8 cellular contexts compared by ENCODE assay signal in genomic region chr20:49166534-49167449, GRCh38. TPM values are rescaled to one million over a fixed set of nuclear protein-coding genes. Genes with fewer than 3 reads are reported as not detected.
DNase-seq lines count a peak whose midpoint lies in the region; ATAC-seq and TF ChIP-seq lines count a peak whose summit lies in the region.

No MANE protein-coding gene starts in this region.

- peaks cover 31% of the 10 kb centered on the region for H3K36me3 Mint-ChIP-seq in activated CD4-positive, alpha-beta T cell treated with anti-CD3 and anti-CD28 coated beads, Interleukin-2, amount 10 ng/mL, durations not matched to agents 7 days and 5 days (ENCODE audit: low read depth)
- H3K36me3 Mint-ChIP-seq in activated T-helper 2 cell treated with anti-CD3 and anti-CD28 coated beads, Interferon-gamma antibody, Interleukin-2, Interleukin-4, amounts not matched to agents 10 μg/mL and 5 μg/mL and 100 μg/mL, durations not matched to agents 14 hours and 24 hours and 36 hours (ENCODE audit: low read depth), result peaks cover 43% of the 10 kb centered on the region

- ATAC-seq in HG02759 (IDR thresholded peaks at IDR 0.05; ENCODE audit: unreplicated experiment), result peak; percentile 73
- ATAC-seq in stimulated activated naive CD8-positive, alpha-beta T cell treated with anti-CD3 and anti-CD28 coated beads, Interleukin-15, Interleukin-2, amounts not matched to agents 100 U/mL and 50 U/mL, for 24 hours, result peak; percentile 78
- ATAC-seq in esophagus mucosa, result no peak

- CTCF ChIA-PET in activated CD4-positive, alpha-beta T cell treated with anti-CD3 and anti-CD28 coated beads, Interleukin-2, amount 10 ng/mL, durations not matched to agents 7 days and 5 days (lab: Charles Lee), result interaction anchor here (0.6 to 5.0 kb wide), 6 partner anchors 11 to 131 kb away, joined by 3 to 35 read pairs (median 3); no protein-coding TSS in a partner anchor

- H3K4me1 Mint-ChIP-seq in activated CD4-positive, alpha-beta T cell treated with anti-CD3 and anti-CD28 coated beads, Interleukin-2, amount 10 ng/mL, durations not matched to agents 7 days and 5 days, result peaks cover 58% of the 10 kb centered on the region
- H3K4me1 Mint-ChIP-seq in activated T-helper 2 cell treated with anti-CD3 and anti-CD28 coated beads, Interferon-gamma antibody, Interleukin-2, Interleukin-4, amounts not matched to agents 10 μg/mL and 5 μg/mL and 100 μg/mL, durations not matched to agents 14 hours and 24 hours and 36 hours (ENCODE audit: low read depth), result peaks cover 48% of the 10 kb centered on the region

- DNase-seq in activated CD4-positive, alpha-beta T cell treated with anti-CD3 and anti-CD28 coated beads, Interleukin-2, amount 10 ng/mL, durations not matched to agents 7 days and 5 days, result peak; percentile 33
- no peak for DNase-seq in activated CD4-positive, alpha-beta T cell treated with anti-CD3 and anti-CD28 coated beads, Interleukin-2, amount 50 U/mL, for 48 hours
- DNase-seq in activated T-helper 2 cell treated with anti-CD3 and anti-CD28 coated beads, Interferon-gamma antibody, Interleukin-2, Interleukin-4, amounts not matched to agents 10 μg/mL and 5 μg/mL and 100 μg/mL, durations not matched to agents 14 hours and 24 hours and 36 hours (ENCODE audit: low spot score), result no peak
- DNase-seq in stimulated activated naive CD8-positive, alpha-beta T cell treated with anti-CD3 and anti-CD28 coated beads, Interleukin-15, Interleukin-2, amounts not matched to agents 100 U/mL and 50 U/mL, for 24 hours, result no peak
- no peak for DNase-seq in foreskin fibroblast
- no peak for DNase-seq in stimulated activated CD4-positive, alpha-beta T cell treated with anti-CD3 and anti-CD28 coated beads, Interleukin-4, amount 100 ng/mL, for 1 hour

- POLR2A ChIA-PET in activated CD4-positive, alpha-beta T cell treated with anti-CD3 and anti-CD28 coated beads, Interleukin-2, amount 10 ng/mL, durations not matched to agents 7 days and 5 days (lab: Charles Lee), result no interaction called here

- H3K27ac Mint-ChIP-seq in activated CD4-positive, alpha-beta T cell treated with anti-CD3 and anti-CD28 coated beads, Interleukin-2, amount 10 ng/mL, durations not matched to agents 7 days and 5 days, result peak overlapping the region; percentile 90
- H3K27ac Mint-ChIP-seq in activated T-helper 2 cell treated with anti-CD3 and anti-CD28 coated beads, Interferon-gamma antibody, Interleukin-2, Interleukin-4, amounts not matched to agents 10 μg/mL and 5 μg/mL and 100 μg/mL, durations not matched to agents 14 hours and 24 hours and 36 hours, result peak overlapping the region; percentile 82

- no peaks in the 10 kb centered on the region for H3K27me3 Mint-ChIP-seq in activated CD4-positive, alpha-beta T cell treated with anti-CD3 and anti-CD28 coated beads, Interleukin-2, amount 10 ng/mL, durations not matched to agents 7 days and 5 days
- no peaks in the 10 kb centered on the region for H3K27me3 Mint-ChIP-seq in activated T-helper 2 cell treated with anti-CD3 and anti-CD28 coated beads, Interferon-gamma antibody, Interleukin-2, Interleukin-4, amounts not matched to agents 10 μg/mL and 5 μg/mL and 100 μg/mL, durations not matched to agents 14 hours and 24 hours and 36 hours (ENCODE audit: low read depth)

- intact Hi-C loops in activated T-helper 2 cell treated with anti-CD3 and anti-CD28 coated beads, Interferon-gamma antibody, Interleukin-2, Interleukin-4, amounts not matched to agents 10 μg/mL and 5 μg/mL and 100 μg/mL, durations not matched to agents 14 hours and 24 hours and 36 hours (cut with micrococcal nuclease), result loop anchor here (1.0 kb wide), 1 partner anchor 20 kb away; no protein-coding TSS in a partner anchor

- H3K4me3 Mint-ChIP-seq in activated CD4-positive, alpha-beta T cell treated with anti-CD3 and anti-CD28 coated beads, Interleukin-2, amount 10 ng/mL, durations not matched to agents 7 days and 5 days, result peak overlapping the region; percentile 43
- H3K4me3 Mint-ChIP-seq in activated T-helper 2 cell treated with anti-CD3 and anti-CD28 coated beads, Interferon-gamma antibody, Interleukin-2, Interleukin-4, amounts not matched to agents 10 μg/mL and 5 μg/mL and 100 μg/mL, durations not matched to agents 14 hours and 24 hours and 36 hours (ENCODE audit: low read depth), result peak overlapping the region; percentile 56

- no peaks in the 10 kb centered on the region for H3K9me3 Mint-ChIP-seq in activated CD4-positive, alpha-beta T cell treated with anti-CD3 and anti-CD28 coated beads, Interleukin-2, amount 10 ng/mL, durations not matched to agents 7 days and 5 days
- H3K9me3 Mint-ChIP-seq in activated T-helper 2 cell treated with anti-CD3 and anti-CD28 coated beads, Interferon-gamma antibody, Interleukin-2, Interleukin-4, amounts not matched to agents 10 μg/mL and 5 μg/mL and 100 μg/mL, durations not matched to agents 14 hours and 24 hours and 36 hours, result no peaks in the 10 kb centered on the region

- no peak overlapping the region for H3K4me3 ChIP-seq in foreskin fibroblast (ENCODE audit: low read depth in 1 of 2, low read length in 2 of 2)

- no peak for TF ChIP-seq CTCF in foreskin fibroblast (IDR thresholded peaks at IDR 0.05; ENCODE audit: low read depth, low read length)

RNA-seq across cellular contexts. Expression of gene STAU1, which starts 21.3 kb away (rescaled TPM):
- total RNA-seq in activated CD4-positive, alpha-beta T cell treated with anti-CD3 and anti-CD28 coated beads, Interleukin-2, amount 10 ng/mL, durations not matched to agents 7 days and 5 days, result 10 to 100 TPM; 51.8 to 57.8 TPM
- 68.8 and 69.7 TPM in 2 replicates for total RNA-seq in activated T-helper 2 cell treated with anti-CD3 and anti-CD28 coated beads, Interferon-gamma antibody, Interleukin-2, Interleukin-4, amounts not matched to agents 10 μg/mL and 5 μg/mL and 100 μg/mL, durations not matched to agents 14 hours and 24 hours and 36 hours
- 55.8 TPM for total RNA-seq in esophagus mucosa

RNA-seq across cellular contexts. Expression of gene DDX27, which starts 52.4 kb away (rescaled TPM):
- total RNA-seq in activated CD4-positive, alpha-beta T cell treated with anti-CD3 and anti-CD28 coated beads, Interleukin-2, amount 10 ng/mL, durations not matched to agents 7 days and 5 days, result 10 to 100 TPM; 39.1 to 42.0 TPM
- total RNA-seq in activated T-helper 2 cell treated with anti-CD3 and anti-CD28 coated beads, Interferon-gamma antibody, Interleukin-2, Interleukin-4, amounts not matched to agents 10 μg/mL and 5 μg/mL and 100 μg/mL, durations not matched to agents 14 hours and 24 hours and 36 hours, result 51.4 and 54.0 TPM in 2 replicates
- 24.7 TPM for total RNA-seq in esophagus mucosa
